ENCODE assay signal across 18 cellular contexts in the genomic region with DNA sequence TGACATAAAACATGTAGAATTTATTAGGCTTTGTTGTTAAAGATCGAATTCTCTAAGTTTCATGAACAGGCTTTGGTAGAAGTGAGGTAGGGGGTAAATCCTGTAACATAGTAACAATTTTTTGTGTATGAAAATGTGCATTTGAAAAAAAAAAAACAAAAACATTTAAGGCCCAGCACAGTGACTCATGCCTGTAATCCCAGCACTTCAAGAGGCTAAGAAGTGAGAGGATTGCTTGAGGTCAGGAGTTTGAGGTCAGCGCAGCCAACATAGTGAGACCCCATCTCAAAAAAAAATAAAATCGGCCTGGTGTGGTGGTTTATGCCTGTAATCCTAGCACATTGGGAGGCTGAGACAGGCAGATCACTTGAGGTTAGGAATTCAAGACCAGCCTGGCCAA. TPM values are rescaled to one million over a fixed set of nuclear protein-coding genes. Genes with fewer than 3 reads are reported as not detected.
DNase-seq lines count a peak whose midpoint lies in the region; TF ChIP-seq lines count a peak whose summit lies in the region.
"Had no signal": no experiment of that assay in that cellular context is flagged by ENCODE, and none has a peak within 500 bp of the region (broad histone marks: within the 10 kb centered on the region; RNA-seq: fewer than 3 reads in every experiment).

No MANE protein-coding gene starts in this region.

- H3K4me2 ChIP-seq in GM23248 (ENCODE audit: unreplicated experiment) (no peak overlapping the region), fibroblast of lung (ENCODE audit: extremely low read depth, insufficient read depth, low read length) (no peak overlapping the region), osteoblast (ENCODE audit: insufficient read depth, low read length) (no peak overlapping the region)
- H3K4me2 ChIP-seq: SK-N-SH had no signal

- WGBS in GM23248 (ENCODE audit: low coverage in 1 of 2, low lambda C conversion rate in 2 of 2, missing lambda C conversion rate in 2 of 2), 2 experiments: 82 to 93% methylated on average over 3 of the region's 3 CpGs
- 92 to 93% methylated on average over 3 of the region's 3 CpGs for WGBS in testis, 2 donors

- no peak for TF ChIP-seq POLR2A in testis (IDR thresholded peaks at IDR 0.05)

- H3K36me3 ChIP-seq in GM23248 (ENCODE audit: low read depth) (no peaks in the 10 kb centered on the region), fibroblast of lung (ENCODE audit: control insufficient read depth, insufficient read depth, low read length) (no peaks in the 10 kb centered on the region), osteoblast (ENCODE audit: insufficient read depth, low read length) (peaks cover 7% of the 10 kb centered on the region), testis (ENCODE audit: low read depth, missing control alignments) (no peaks in the 10 kb centered on the region)

- H3K79me2 ChIP-seq in GM23248 (ENCODE audit: insufficient read depth): no peaks in the 10 kb centered on the region
- H3K79me2 ChIP-seq in fibroblast of lung (ENCODE audit: control insufficient read depth, insufficient read depth, low read length): no peaks in the 10 kb centered on the region
- no peaks in the 10 kb centered on the region for H3K79me2 ChIP-seq in osteoblast (ENCODE audit: insufficient read depth, low read length)

- DNase-seq in GM23248: peak; percentile 27
- peak; percentile 6 for DNase-seq in RPMI7951 (ENCODE audit: low read depth)
- DNase-seq in fibroblast of lung (ENCODE audit: low read depth in 2 of 2): peak; percentile 27 to 35
- peak; percentile 3 for DNase-seq in osteoblast (ENCODE audit: insufficient read length, low spot score, missing footprints)
- no peak for DNase-seq in testis
- no peak for DNase-seq in NOMO-1 (lab: John Stamatoyannopoulos, UW; ENCODE audit: unreplicated experiment in 2 of 2)
- no peak for DNase-seq in NCI-H2029 treated with DMSO at 0.1 percent for 48 hours (lab: John Stamatoyannopoulos, UW)
- DNase-seq: CD4-positive, CD25-positive, alpha-beta regulatory T cell; DND-41; GOT3; Karpas-422; NCI-H1417; NCI-H187; NCI-H2107; NCI-H510A; NCI-H748 treated with DMSO at 0.1 percent for 48 hours; SIG-M5; SK-N-SH had no signal

- no peak overlapping the region for H3K27ac ChIP-seq in GM23248
- H3K27ac ChIP-seq in fibroblast of lung (ENCODE audit: insufficient read depth, low read length): no peak overlapping the region
- H3K27ac ChIP-seq in osteoblast (ENCODE audit: low read depth, low read length): no peak overlapping the region
- no peak overlapping the region for H3K27ac ChIP-seq in testis

- H2AFZ ChIP-seq in GM23248 (no peak overlapping the region), fibroblast of lung (ENCODE audit: low read length) (no peak overlapping the region), osteoblast (ENCODE audit: low read length) (no peak overlapping the region)

- H3K4me1 ChIP-seq in GM23248 (ENCODE audit: insufficient read depth) (no peaks in the 10 kb centered on the region), fibroblast of lung (ENCODE audit: control insufficient read depth, extremely low read depth, insufficient read depth, low read length) (no peaks in the 10 kb centered on the region), osteoblast (ENCODE audit: insufficient read depth, low read length) (no peaks in the 10 kb centered on the region), testis (no peaks in the 10 kb centered on the region)

- in situ Hi-C loops in GM23248 (cut with MboI): no loop called here

- TF ChIP-seq CTCF in fibroblast of lung (conservative IDR thresholded peaks at IDR 0.05 in 1 of 2, IDR thresholded peaks at IDR 0.05 in 1 of 2; ENCODE audit: low read depth in 1 of 2, low read length in 2 of 2): no peak
- no peak for TF ChIP-seq CTCF in osteoblast (IDR thresholded peaks at IDR 0.05; ENCODE audit: extremely low read depth, low read depth, low read length)
- no peak for TF ChIP-seq CTCF in testis (IDR thresholded peaks at IDR 0.05)

- H3F3A ChIP-seq in GM23248 (ENCODE audit: insufficient read depth): no peaks in the 10 kb centered on the region

- no peaks in the 10 kb centered on the region for H3K9me3 ChIP-seq in GM23248 (ENCODE audit: low read depth)
- no peaks in the 10 kb centered on the region for H3K9me3 ChIP-seq in fibroblast of lung (ENCODE audit: control insufficient read depth, insufficient read depth, low read depth, low read length)
- H3K9me3 ChIP-seq in osteoblast (ENCODE audit: low read depth, low read length): no peaks in the 10 kb centered on the region
- H3K9me3 ChIP-seq in testis: no peaks in the 10 kb centered on the region
- H3K9me3 ChIP-seq: SK-N-SH had no signal

- no peak overlapping the region for H3K9ac ChIP-seq in GM23248
- H3K9ac ChIP-seq in fibroblast of lung (ENCODE audit: insufficient read depth, low read length): no peak overlapping the region
- H3K9ac ChIP-seq: SK-N-SH had no signal

- H4K20me1 ChIP-seq in GM23248 (ENCODE audit: insufficient read depth) (no peaks in the 10 kb centered on the region), fibroblast of lung (ENCODE audit: control insufficient read depth, extremely low read depth, insufficient read depth, low read length) (no peaks in the 10 kb centered on the region), osteoblast (ENCODE audit: insufficient read depth, low read length) (no peaks in the 10 kb centered on the region)

- H3K4me3 ChIP-seq in GM23248 (no peak overlapping the region), fibroblast of lung (replicated peaks in 1 of 4; ENCODE audit: control extremely low read depth in 1 of 4, insufficient read depth in 1 of 4, low read depth in 3 of 4, low read length in 4 of 4) (no peak overlapping the region), osteoblast (ENCODE audit: insufficient read depth, low read length) (no peak overlapping the region), testis (no peak overlapping the region)

- no peaks in the 10 kb centered on the region for H3K27me3 ChIP-seq in GM23248 (replicated peaks; ENCODE audit: insufficient read depth)
- H3K27me3 ChIP-seq in fibroblast of lung (ENCODE audit: control insufficient read depth, insufficient read depth, low read length): no peaks in the 10 kb centered on the region
- no peaks in the 10 kb centered on the region for H3K27me3 ChIP-seq in osteoblast (ENCODE audit: insufficient read depth, low read length)
- no peaks in the 10 kb centered on the region for H3K27me3 ChIP-seq in testis

- intact Hi-C loops in testis (cut with DNase I; ENCODE audit: low total_unique reads): no loop called here

- no peaks in the 10 kb centered on the region for H3K9me2 ChIP-seq in GM23248 (ENCODE audit: insufficient read depth)
- H3K9me2 ChIP-seq: SK-N-SH had no signal

RNA-seq across cellular contexts. Expression of a gene that starts 26.8 kb away (rescaled TPM):
- total RNA-seq in GM23248 (2014; rRNA removed; shearing (Covaris generic)): 41.1 and 46.6 TPM in 2 replicates
- polyA plus RNA-seq in GM23248 (2016; fragmentation: Nextera tagmentation; extraction: Ambion mirVana) (31.6 and 37.7 TPM in 2 replicates), fibroblast of lung (26.6 and 35.5 TPM in 2 replicates), testis (ENCODE audit: insufficient read depth, low read depth, low replicate concordance) (38.1 TPM)
- total RNA-seq in RPMI7951 (2014; rRNA removed; shearing (Covaris generic)): 58.6 and 74.0 TPM in 2 replicates
- total RNA-seq in fibroblast of lung (65.6 and 86.5 TPM in 2 replicates), osteoblast (83.7 and 84.3 TPM in 2 replicates), testis (10 to 100 TPM; 67.7 to 68.2 TPM)
- 25.0 and 32.5 TPM in 2 replicates for polyA plus RNA-seq in fibroblast of lung (2012)
- 0.26 and 1.1 TPM in 2 replicates for polyA minus RNA-seq in fibroblast of lung (ENCODE audit: low replicate concordance)

Comparison
In these comparisons a context has a peak if more than half of its experiments do, and no peak if none do; other contexts are left out.
1. DNase-seq: peak in GM23248 (single experiment), RPMI7951 (single experiment), fibroblast of lung (2 of 2) and osteoblast (single experiment); none in testis (single experiment), NOMO-1 (0 of 2) and NCI-H2029 treated with DMSO at 0.1 percent for 48 hours (single experiment).